Comparison of ENCODE assay signal across 8 cellular contexts in genomic region chr17:49494937-49495841, GRCh38. TPM values are rescaled to one million over a fixed set of nuclear protein-coding genes. Genes with fewer than 3 reads are reported as not detected.
A peak's percentile ranks its signal among the peaks of the same experiment; 100 is the strongest.
DNase-seq lines count a peak whose midpoint lies in the region; TF ChIP-seq lines count a peak whose summit lies in the region.

A gene with protein sequence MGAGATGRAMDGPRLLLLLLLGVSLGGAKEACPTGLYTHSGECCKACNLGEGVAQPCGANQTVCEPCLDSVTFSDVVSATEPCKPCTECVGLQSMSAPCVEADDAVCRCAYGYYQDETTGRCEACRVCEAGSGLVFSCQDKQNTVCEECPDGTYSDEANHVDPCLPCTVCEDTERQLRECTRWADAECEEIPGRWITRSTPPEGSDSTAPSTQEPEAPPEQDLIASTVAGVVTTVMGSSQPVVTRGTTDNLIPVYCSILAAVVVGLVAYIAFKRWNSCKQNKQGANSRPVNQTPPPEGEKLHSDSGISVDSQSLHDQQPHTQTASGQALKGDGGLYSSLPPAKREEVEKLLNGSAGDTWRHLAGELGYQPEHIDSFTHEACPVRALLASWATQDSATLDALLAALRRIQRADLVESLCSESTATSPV (plus strand): TSS chr17:49495293. CDS start chr17:49495418, 125 bp downstream.

- CTCF ChIA-PET in A673 (lab: Charles Lee) = interaction anchor here (0.5 to 1.3 kb wide), 5 partner anchors 61 to 83 kb away, joined by 3 to 6 read pairs (median 4); partner anchors contain the start of gene PHB1

- no peak within 1 kb of the TSS for H3K27ac ChIP-seq in A673 (ENCODE audit: low read depth, low read length, poor library complexity, severe bottlenecking)

- peak within 1 kb of the TSS; percentile 84 for H3K4me3 ChIP-seq in A673 (ENCODE audit: low read depth, low read length, poor library complexity, severe bottlenecking)

- TF ChIP-seq CTCF in A673 (conservative IDR thresholded peaks at IDR 0.05; ENCODE audit: low read depth, low read length) = 0 out of 2 replicates have a peak, but pooled peaks have one; percentile 26

- H3K36me3 ChIP-seq in A673 (ENCODE audit: insufficient read depth, low read length, poor library complexity, severe bottlenecking) = no peaks in the 10 kb centered on the region

- peaks cover 21% of the 10 kb centered on the region for H3K4me1 ChIP-seq in A673 (ENCODE audit: insufficient read depth, low read length, poor library complexity, severe bottlenecking)

- DNase-seq in A673 (ENCODE audit: low spot score) (peak; percentile 79), NCI-H146 (lab: John Stamatoyannopoulos, UW) (peak; percentile 45), ecto neural progenitor cell (ENCODE audit: low spot score) (peak; percentile 86), medulla oblongata (ENCODE audit: extremely low spot score) (peak; percentile 70), T1000 (lab: John Stamatoyannopoulos, UW) (no peak)
- DNase-seq in activated CD4-positive, alpha-beta T cell treated with anti-CD3 and anti-CD28 coated beads for 48 hours = peak; percentile 38
- DNase-seq in stimulated activated CD8-positive, alpha-beta memory T cell treated with anti-CD3 and anti-CD28 coated beads, Interleukin-4, amount 100 ng/mL, for 24 hours (ENCODE audit: low read depth) = peak; percentile 37

- POLR2A ChIA-PET in A673 (lab: Charles Lee; ENCODE audit: low non-redundant PET) = no interaction called here

- intact Hi-C loops in A673 (cut with micrococcal nuclease; ENCODE audit: unreplicated experiment) = loop anchor here (5.0 kb wide), 1 partner anchor 78 kb away; no protein-coding TSS in a partner anchor

- no TSS peak for BruUV-seq in A673 (replicated peaks; lab: Mats Ljungman, UMichigan)

- peak; percentile 35 for TF ChIP-seq POLR2A in GM15510 (IDR thresholded peaks at IDR 0.05; ENCODE audit: borderline replicate concordance, extremely low read depth, insufficient read length)

- no peaks in the 10 kb centered on the region for H3K27me3 ChIP-seq in A673 (replicated peaks; ENCODE audit: insufficient read depth, low read depth, low read length, poor library complexity)

- H3K9me3 ChIP-seq in A673 (ENCODE audit: low read depth, low read length, poor library complexity, severe bottlenecking) = no peaks in the 10 kb centered on the region

RNA-seq across cellular contexts. Expression of the gene that starts here (rescaled TPM):
- 39.6 and 60.6 TPM in 2 replicates for total RNA-seq in A673 (2021)
